In the genomic region with DNA sequence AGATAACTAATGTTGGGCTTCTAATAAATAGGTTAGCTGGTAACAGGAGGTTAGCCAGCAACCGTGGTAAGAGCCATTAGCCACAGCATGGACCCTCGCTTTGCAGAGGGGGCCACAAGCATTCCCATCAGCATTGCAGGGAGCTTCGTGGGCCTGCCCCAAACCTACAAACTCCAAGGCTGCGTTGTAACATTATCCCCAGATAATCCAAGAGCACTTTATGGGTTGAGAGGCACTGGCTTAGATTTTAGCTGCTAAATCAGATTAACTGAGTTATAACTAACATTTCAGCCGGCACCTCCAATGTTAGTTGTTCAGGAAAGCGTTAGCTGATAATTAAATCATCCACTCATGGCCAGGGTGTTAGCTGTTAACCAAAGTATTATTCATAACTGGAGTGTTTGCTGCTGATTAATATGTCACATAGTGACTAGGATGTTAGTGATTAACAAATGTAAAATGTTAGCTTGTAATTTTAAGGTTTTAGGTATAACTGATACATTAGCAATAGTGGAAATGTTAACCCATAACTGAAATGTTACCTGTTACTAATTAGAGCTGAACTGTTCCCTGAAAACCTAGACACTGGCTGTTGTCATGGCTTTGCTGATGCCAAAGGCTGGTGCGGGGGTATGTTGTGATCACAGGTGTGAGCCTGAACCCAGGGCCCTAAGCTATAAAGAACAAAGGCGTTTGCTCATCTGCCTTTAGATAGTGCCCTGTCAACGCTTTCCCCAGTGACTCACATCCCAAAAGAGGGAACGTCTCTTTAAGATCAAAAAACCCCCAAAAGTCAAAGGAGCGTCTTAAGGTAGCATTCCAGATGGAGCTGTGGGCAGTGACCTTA, we compare ENCODE assay signal across 2 cellular contexts.
TF ChIP-seq lines count a peak whose summit lies in the region.

No MANE protein-coding gene starts in this region.

TF ChIP-seq in SK-N-SH, 30 proteins besides CTCF, POLR2A, EP300 and RAD21 (continued from another document):
- TF ChIP-seq, protein P1, sequence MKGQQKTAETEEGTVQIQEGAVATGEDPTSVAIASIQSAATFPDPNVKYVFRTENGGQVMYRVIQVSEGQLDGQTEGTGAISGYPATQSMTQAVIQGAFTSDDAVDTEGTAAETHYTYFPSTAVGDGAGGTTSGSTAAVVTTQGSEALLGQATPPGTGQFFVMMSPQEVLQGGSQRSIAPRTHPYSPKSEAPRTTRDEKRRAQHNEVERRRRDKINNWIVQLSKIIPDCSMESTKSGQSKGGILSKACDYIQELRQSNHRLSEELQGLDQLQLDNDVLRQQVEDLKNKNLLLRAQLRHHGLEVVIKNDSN (IDR thresholded peaks at IDR 0.05; ENCODE audit: borderline replicate concordance, low read depth) = no peak
- TF ChIP-seq GABPA (IDR thresholded peaks at IDR 0.05; ENCODE audit: low read depth) = no peak
- no peak for TF ChIP-seq MXI1 (IDR thresholded peaks at IDR 0.05; ENCODE audit: low read depth, low read length)
- TF ChIP-seq FOSL2 (IDR thresholded peaks at IDR 0.05; ENCODE audit: borderline replicate concordance, low read depth) = no peak
- no peak for TF ChIP-seq TCF12 (IDR thresholded peaks at IDR 0.05)
- no peak for TF ChIP-seq YY1 (IDR thresholded peaks at IDR 0.05; ENCODE audit: low read depth)
- no peak for TF ChIP-seq MEF2A (IDR thresholded peaks at IDR 0.05; ENCODE audit: borderline replicate concordance, low read depth)
- no peak for TF ChIP-seq SIN3A (IDR thresholded peaks at IDR 0.05; ENCODE audit: borderline replicate concordance, low read depth, low read length)
- no peak for TF ChIP-seq EZH2phosphoT487 (IDR thresholded peaks at IDR 0.05; ENCODE audit: borderline replicate concordance, low read depth)
- TF ChIP-seq, protein P2, sequence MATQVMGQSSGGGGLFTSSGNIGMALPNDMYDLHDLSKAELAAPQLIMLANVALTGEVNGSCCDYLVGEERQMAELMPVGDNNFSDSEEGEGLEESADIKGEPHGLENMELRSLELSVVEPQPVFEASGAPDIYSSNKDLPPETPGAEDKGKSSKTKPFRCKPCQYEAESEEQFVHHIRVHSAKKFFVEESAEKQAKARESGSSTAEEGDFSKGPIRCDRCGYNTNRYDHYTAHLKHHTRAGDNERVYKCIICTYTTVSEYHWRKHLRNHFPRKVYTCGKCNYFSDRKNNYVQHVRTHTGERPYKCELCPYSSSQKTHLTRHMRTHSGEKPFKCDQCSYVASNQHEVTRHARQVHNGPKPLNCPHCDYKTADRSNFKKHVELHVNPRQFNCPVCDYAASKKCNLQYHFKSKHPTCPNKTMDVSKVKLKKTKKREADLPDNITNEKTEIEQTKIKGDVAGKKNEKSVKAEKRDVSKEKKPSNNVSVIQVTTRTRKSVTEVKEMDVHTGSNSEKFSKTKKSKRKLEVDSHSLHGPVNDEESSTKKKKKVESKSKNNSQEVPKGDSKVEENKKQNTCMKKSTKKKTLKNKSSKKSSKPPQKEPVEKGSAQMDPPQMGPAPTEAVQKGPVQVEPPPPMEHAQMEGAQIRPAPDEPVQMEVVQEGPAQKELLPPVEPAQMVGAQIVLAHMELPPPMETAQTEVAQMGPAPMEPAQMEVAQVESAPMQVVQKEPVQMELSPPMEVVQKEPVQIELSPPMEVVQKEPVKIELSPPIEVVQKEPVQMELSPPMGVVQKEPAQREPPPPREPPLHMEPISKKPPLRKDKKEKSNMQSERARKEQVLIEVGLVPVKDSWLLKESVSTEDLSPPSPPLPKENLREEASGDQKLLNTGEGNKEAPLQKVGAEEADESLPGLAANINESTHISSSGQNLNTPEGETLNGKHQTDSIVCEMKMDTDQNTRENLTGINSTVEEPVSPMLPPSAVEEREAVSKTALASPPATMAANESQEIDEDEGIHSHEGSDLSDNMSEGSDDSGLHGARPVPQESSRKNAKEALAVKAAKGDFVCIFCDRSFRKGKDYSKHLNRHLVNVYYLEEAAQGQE (IDR thresholded peaks at IDR 0.05; ENCODE audit: low read depth, low read length) = no peak
- no peak for TF ChIP-seq ZBTB33 (IDR thresholded peaks at IDR 0.05; ENCODE audit: borderline replicate concordance, low read depth)
- TF ChIP-seq NRF1 (IDR thresholded peaks at IDR 0.05; ENCODE audit: low read depth, low read length) = no peak
- TF ChIP-seq PBX3 (IDR thresholded peaks at IDR 0.05) = no peak
- no peak for TF ChIP-seq SMC3 (IDR thresholded peaks at IDR 0.05; ENCODE audit: low read depth, low read length)
- TF ChIP-seq FOXM1 (IDR thresholded peaks at IDR 0.05; ENCODE audit: low read depth) = no peak
- no peak for TF ChIP-seq RFX5 (IDR thresholded peaks at IDR 0.05; ENCODE audit: low read length)
- TF ChIP-seq TAF1 (IDR thresholded peaks at IDR 0.05; ENCODE audit: borderline replicate concordance, low read depth, low read length) = no peak

TF ChIP-seq in SK-N-SH treated with all-trans-retinoic acid at 6 μM for 48 hours, 23 proteins besides CTCF, POLR2A, EP300 and RAD21:
- no peak for TF ChIP-seq PATZ1 (CRISPR knock-in tag; IDR thresholded peaks at IDR 0.05; ENCODE audit: borderline replicate concordance)
- no peak for TF ChIP-seq ARNTL (CRISPR knock-in tag; IDR thresholded peaks at IDR 0.05; ENCODE audit: borderline replicate concordance, low read depth)
- no peak for TF ChIP-seq ZFP3 (CRISPR knock-in tag; IDR thresholded peaks at IDR 0.05)
- TF ChIP-seq CREB5 (CRISPR knock-in tag; IDR thresholded peaks at IDR 0.05; ENCODE audit: low read depth) = no peak
- TF ChIP-seq, protein P3, sequence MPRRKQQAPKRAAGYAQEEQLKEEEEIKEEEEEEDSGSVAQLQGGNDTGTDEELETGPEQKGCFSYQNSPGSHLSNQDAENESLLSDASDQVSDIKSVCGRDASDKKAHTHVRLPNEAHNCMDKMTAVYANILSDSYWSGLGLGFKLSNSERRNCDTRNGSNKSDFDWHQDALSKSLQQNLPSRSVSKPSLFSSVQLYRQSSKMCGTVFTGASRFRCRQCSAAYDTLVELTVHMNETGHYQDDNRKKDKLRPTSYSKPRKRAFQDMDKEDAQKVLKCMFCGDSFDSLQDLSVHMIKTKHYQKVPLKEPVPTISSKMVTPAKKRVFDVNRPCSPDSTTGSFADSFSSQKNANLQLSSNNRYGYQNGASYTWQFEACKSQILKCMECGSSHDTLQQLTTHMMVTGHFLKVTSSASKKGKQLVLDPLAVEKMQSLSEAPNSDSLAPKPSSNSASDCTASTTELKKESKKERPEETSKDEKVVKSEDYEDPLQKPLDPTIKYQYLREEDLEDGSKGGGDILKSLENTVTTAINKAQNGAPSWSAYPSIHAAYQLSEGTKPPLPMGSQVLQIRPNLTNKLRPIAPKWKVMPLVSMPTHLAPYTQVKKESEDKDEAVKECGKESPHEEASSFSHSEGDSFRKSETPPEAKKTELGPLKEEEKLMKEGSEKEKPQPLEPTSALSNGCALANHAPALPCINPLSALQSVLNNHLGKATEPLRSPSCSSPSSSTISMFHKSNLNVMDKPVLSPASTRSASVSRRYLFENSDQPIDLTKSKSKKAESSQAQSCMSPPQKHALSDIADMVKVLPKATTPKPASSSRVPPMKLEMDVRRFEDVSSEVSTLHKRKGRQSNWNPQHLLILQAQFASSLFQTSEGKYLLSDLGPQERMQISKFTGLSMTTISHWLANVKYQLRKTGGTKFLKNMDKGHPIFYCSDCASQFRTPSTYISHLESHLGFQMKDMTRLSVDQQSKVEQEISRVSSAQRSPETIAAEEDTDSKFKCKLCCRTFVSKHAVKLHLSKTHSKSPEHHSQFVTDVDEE (CRISPR knock-in tag; IDR thresholded peaks at IDR 0.05) = no peak
- TF ChIP-seq ZFP30 (CRISPR knock-in tag; IDR thresholded peaks at IDR 0.05) = no peak
- TF ChIP-seq OSR1 (CRISPR knock-in tag; IDR thresholded peaks at IDR 0.05) = no peak
- no peak for TF ChIP-seq ESRRG (CRISPR knock-in tag; IDR thresholded peaks at IDR 0.05)
- no peak for TF ChIP-seq GLIS3 (CRISPR knock-in tag; IDR thresholded peaks at IDR 0.05)
- no peak for TF ChIP-seq ISL1 (CRISPR knock-in tag; IDR thresholded peaks at IDR 0.05)
- TF ChIP-seq ZNF70 (CRISPR knock-in tag; IDR thresholded peaks at IDR 0.05) = no peak
- TF ChIP-seq TCF4 (CRISPR knock-in tag; IDR thresholded peaks at IDR 0.05; ENCODE audit: borderline replicate concordance) = no peak
- no peak for TF ChIP-seq SNAI2 (CRISPR knock-in tag; IDR thresholded peaks at IDR 0.05)
- no peak for TF ChIP-seq RARB (CRISPR knock-in tag; IDR thresholded peaks at IDR 0.05)
- no peak for TF ChIP-seq ZC3H10 (CRISPR knock-in tag; IDR thresholded peaks at IDR 0.05)
- TF ChIP-seq PPARA (CRISPR knock-in tag; IDR thresholded peaks at IDR 0.05; ENCODE audit: borderline replicate concordance) = no peak
- TF ChIP-seq, protein P4, sequence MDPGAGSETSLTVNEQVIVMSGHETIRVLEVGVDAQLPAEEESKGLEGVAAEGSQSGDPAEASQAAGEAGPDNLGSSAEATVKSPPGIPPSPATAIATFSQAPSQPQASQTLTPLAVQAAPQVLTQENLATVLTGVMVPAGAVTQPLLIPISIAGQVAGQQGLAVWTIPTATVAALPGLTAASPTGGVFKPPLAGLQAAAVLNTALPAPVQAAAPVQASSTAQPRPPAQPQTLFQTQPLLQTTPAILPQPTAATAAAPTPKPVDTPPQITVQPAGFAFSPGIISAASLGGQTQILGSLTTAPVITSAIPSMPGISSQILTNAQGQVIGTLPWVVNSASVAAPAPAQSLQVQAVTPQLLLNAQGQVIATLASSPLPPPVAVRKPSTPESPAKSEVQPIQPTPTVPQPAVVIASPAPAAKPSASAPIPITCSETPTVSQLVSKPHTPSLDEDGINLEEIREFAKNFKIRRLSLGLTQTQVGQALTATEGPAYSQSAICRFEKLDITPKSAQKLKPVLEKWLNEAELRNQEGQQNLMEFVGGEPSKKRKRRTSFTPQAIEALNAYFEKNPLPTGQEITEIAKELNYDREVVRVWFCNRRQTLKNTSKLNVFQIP (CRISPR knock-in tag; IDR thresholded peaks at IDR 0.05; ENCODE audit: borderline replicate concordance, low read depth) = no peak
- no peak for TF ChIP-seq CSDC2 (CRISPR knock-in tag; IDR thresholded peaks at IDR 0.05)
